In the genomic region with DNA sequence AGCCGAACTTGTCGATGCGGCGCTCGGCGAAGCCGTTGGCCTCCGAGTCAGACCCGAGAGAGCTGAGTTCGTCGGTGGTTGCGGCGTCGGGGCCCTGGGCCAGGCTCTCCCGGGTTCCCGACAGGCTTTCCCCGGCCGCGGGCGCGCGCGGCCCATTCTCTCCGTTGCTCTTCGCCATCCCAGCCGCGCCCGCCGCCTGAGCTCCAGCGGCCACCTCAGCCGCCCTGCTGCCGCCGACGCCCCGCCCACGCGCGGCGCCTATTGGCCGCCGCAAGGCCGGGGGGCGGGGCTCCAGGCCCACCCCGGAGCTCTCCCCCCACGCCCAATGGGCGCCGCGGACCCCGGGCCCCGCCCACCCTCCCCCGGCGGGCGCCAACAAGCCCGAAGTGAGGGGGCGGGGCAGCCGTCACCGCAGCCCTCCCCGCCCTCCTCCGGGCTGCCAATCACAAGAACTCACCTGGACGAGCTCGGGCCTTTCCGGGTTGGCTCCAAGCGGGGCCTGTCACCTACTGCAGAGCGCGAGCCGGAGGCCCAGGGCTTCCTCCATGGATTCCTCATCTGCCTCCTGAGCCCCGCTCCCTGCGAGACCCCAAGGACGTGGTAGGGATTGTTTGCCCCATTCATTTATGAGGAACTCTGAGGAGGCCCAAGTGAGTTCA, we compare ENCODE assay signal across 8 cellular contexts. TPM values are rescaled to one million over a fixed set of nuclear protein-coding genes. Genes with fewer than 3 reads are reported as not detected.
DNase-seq lines count a peak whose midpoint lies in the region; ATAC-seq and TF ChIP-seq lines count a peak whose summit lies in the region.

A gene with protein sequence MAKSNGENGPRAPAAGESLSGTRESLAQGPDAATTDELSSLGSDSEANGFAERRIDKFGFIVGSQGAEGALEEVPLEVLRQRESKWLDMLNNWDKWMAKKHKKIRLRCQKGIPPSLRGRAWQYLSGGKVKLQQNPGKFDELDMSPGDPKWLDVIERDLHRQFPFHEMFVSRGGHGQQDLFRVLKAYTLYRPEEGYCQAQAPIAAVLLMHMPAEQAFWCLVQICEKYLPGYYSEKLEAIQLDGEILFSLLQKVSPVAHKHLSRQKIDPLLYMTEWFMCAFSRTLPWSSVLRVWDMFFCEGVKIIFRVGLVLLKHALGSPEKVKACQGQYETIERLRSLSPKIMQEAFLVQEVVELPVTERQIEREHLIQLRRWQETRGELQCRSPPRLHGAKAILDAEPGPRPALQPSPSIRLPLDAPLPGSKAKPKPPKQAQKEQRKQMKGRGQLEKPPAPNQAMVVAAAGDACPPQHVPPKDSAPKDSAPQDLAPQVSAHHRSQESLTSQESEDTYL (minus strand): TSS at position 238 of the 659 bp plus-strand sequence. CDS start 60 bp downstream, at position 178.

- H3K36me3 ChIP-seq in suprapubic skin, result peaks cover 7% of the 10 kb centered on the region

- CTCF ChIA-PET in GM10248 (lab: Yijun Ruan, JAX), result interaction anchor here (0.8 to 4.8 kb wide), 8 partner anchors 10 to 97 kb away, joined by 3 to 55 read pairs (median 4); a partner anchor contains a TSS

- no peaks in the 10 kb centered on the region for H3K27me3 ChIP-seq in suprapubic skin

- 0% methylated on average over 4 of the region's 69 CpGs for WGBS in suprapubic skin

- TF ChIP-seq EP300 in suprapubic skin (IDR thresholded peaks at IDR 0.05), result no peak

- H3K4me1 ChIP-seq in suprapubic skin, result peaks cover 40% of the 10 kb centered on the region

- peaks cover 12 to 20% of the 10 kb centered on the region in 2 donors for H3K36me3 Mint-ChIP-seq in activated naive CD4-positive, alpha-beta T cell treated with anti-CD3 and anti-CD28 coated beads, Interleukin-2, amount 50 U/mL, for 72 hours

- peak within 1 kb of the TSS; percentile 86 for H3K27ac ChIP-seq in suprapubic skin

- TF ChIP-seq POLR2A in suprapubic skin (IDR thresholded peaks at IDR 0.05), result peak in 1 of 2 donors; percentile 74

- DNase-seq in GM10248 (ENCODE audit: extremely low spot score) (peak; percentile 100), NCI-H1092 (lab: John Stamatoyannopoulos, UW) (peak; percentile 87), SKM-1 treated with dmso at 0.1 percent for 144 hours (lab: John Stamatoyannopoulos, UW; ENCODE audit: unreplicated experiment) (peak; percentile 76), glomerular visceral epithelial cell (ENCODE audit: extremely low spot score) (peak; percentile 94), omental fat pad (ENCODE audit: low spot score) (peak; percentile 64), suprapubic skin (ENCODE audit: low spot score in 2 of 2) (peak; percentile 91 to 93)
- DNase-seq in activated naive CD4-positive, alpha-beta T cell treated with anti-CD3 and anti-CD28 coated beads, Interleukin-2, amount 50 U/mL, for 72 hours (ENCODE audit: low spot score in 2 of 2), result peak; percentile 90 to 94

- H3K9me3 ChIP-seq in suprapubic skin, result no peaks in the 10 kb centered on the region

- ATAC-seq in HG02588 (IDR thresholded peaks at IDR 0.05; ENCODE audit: unreplicated experiment) (peak; percentile 89), omental fat pad (ENCODE audit: low FRiP score) (peak; percentile 87)
- peak; percentile 88 to 93 for ATAC-seq in activated naive CD4-positive, alpha-beta T cell treated with anti-CD3 and anti-CD28 coated beads, Interleukin-2, amount 50 U/mL, for 72 hours

- no peak for TF ChIP-seq CTCF in GM10248 (IDR thresholded peaks at IDR 0.05; ENCODE audit: control extremely low read depth, extremely low read depth, low read depth, missing control alignments)
- no peak for TF ChIP-seq CTCF in omental fat pad (IDR thresholded peaks at IDR 0.05)
- no peak for TF ChIP-seq CTCF in suprapubic skin (IDR thresholded peaks at IDR 0.05)

- peak within 1 kb of the TSS; percentile 73 for H3K4me3 ChIP-seq in suprapubic skin

- POLR2A ChIA-PET in GM10248 (lab: Yijun Ruan, JAX), result interaction anchor here (0.9 to 1.5 kb wide), 8 partner anchors 9 to 37 kb away, joined by 3 to 7 read pairs (median 4); a partner anchor contains a TSS

- H3K27ac Mint-ChIP-seq in activated naive CD4-positive, alpha-beta T cell treated with anti-CD3 and anti-CD28 coated beads, Interleukin-2, amount 50 U/mL, for 72 hours, result peak within 1 kb of the TSS; percentile 80 to 89

- no peaks in the 10 kb centered on the region for H3K9me3 Mint-ChIP-seq in activated naive CD4-positive, alpha-beta T cell treated with anti-CD3 and anti-CD28 coated beads, Interleukin-2, amount 50 U/mL, for 72 hours

RNA-seq across cellular contexts. Expression of the gene that starts here (rescaled TPM):
- total RNA-seq in activated naive CD4-positive, alpha-beta T cell treated with anti-CD3 and anti-CD28 coated beads, Interleukin-2, amount 50 U/mL, for 72 hours, result 10 to 100 TPM; 27.2 to 36.9 TPM
- total RNA-seq in omental fat pad (10 to 100 TPM; 17.5 to 42.1 (median 26.0) TPM), suprapubic skin (10 to 100 TPM; 38.3 to 49.2 (median 43.0) TPM)

Comparison
In these comparisons a context has a peak if more than half of its experiments do, and no peak if none do; other contexts are left out.
1. Peak in every context shown above with its lines: DNase-seq, ATAC-seq, H3K4me3 ChIP-seq and H3K27ac ChIP-seq.